Comparison of ENCODE assay signal across 8 cellular contexts in the genomic region with DNA sequence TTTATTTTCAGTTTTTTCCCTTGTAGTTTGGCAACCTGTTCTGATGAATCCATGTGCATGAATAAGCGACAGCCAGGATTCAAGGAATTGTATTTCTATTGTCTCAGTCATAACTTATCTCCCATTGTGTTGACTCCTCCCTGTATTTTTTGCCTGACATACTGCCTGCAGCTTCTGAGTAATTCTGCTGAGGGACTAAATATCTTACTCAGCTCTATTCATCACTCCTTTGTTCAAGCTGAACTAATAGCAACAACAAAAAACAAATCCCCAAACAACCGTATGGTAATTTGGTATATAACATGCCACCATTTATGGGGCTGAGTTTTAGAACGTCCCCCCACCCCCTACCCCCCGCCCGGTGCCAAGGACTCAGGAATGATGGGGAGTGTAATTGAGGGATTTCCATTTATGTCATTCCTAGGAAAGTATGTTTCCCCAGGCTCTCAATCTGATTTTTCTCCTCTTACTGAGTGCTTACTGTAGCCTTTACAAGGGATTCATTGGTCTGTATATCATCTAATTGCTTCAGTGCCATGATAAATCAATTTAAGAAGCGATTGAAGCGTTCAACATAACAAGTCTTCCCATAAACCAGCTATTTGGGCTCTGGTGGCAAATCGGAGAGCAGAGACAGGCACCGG. TPM values are rescaled to one million over a fixed set of nuclear protein-coding genes. Genes with fewer than 3 reads are reported as not detected.
DNase-seq lines count a peak whose midpoint lies in the region; ATAC-seq, FAIRE-seq and TF ChIP-seq lines count a peak whose summit lies in the region.

No MANE protein-coding gene starts in this region.

- no peak for TF ChIP-seq CTCF in pancreas (IDR thresholded peaks at IDR 0.05)

- DNase-seq in RPMI7951 (ENCODE audit: low read depth) (peak; percentile 35), pancreas (no peak), DMS53 treated with DMSO at 0.1 percent for 48 hours (lab: John Stamatoyannopoulos, UW; ENCODE audit: unreplicated experiment) (no peak), AML-193 (lab: John Stamatoyannopoulos, UW) (no peak)
- DNase-seq in stimulated activated CD4-positive, alpha-beta T cell treated with anti-CD3 and anti-CD28 coated beads, Interleukin-4, amount 100 ng/mL, for 24 hours = no peak

- intact Hi-C loops in pancreas (cut with DNase I) = loop anchor here in 1 of 3 donors (10.0 kb wide), 1 partner anchor 257 kb away; no protein-coding TSS in a partner anchor

- 19 to 21% methylated on average over 9 of the region's 9 CpGs for WGBS in pancreas, 2 donors

- no peaks in the 10 kb centered on the region for H3K9me3 ChIP-seq in pancreas

- peak overlapping the region in 3 of 4 donors; percentile 4 to 49 (median 42) for H3K4me3 ChIP-seq in pancreas

- ATAC-seq in GM19372 (IDR thresholded peaks at IDR 0.05; ENCODE audit: low read depth, unreplicated experiment) (peak; percentile 8), esophagus mucosa (peak; percentile 95), pancreas (peak in 3 of 4 donors; percentile 44 to 47 (median 46)), HG03565 (IDR thresholded peaks at IDR 0.05; ENCODE audit: unreplicated experiment) (no peak)

- no peak for FAIRE-seq in pancreas (lab: Jason Lieb, UNC)

- peaks cover 0 to 3% (median 0%) of the 10 kb centered on the region in 3 donors for H3K4me1 ChIP-seq in pancreas

- H3K27ac ChIP-seq in pancreas = peak overlapping the region in 1 of 4 donors; percentile 63

- no peaks in the 10 kb centered on the region for H3K27me3 ChIP-seq in pancreas

- no peaks in the 10 kb centered on the region for H3K36me3 ChIP-seq in pancreas

RNA-seq across cellular contexts. Expression of a gene that starts 40.9 kb away (rescaled TPM):
- total RNA-seq in RPMI7951 (2014; rRNA removed; shearing (Covaris generic)) = 138 and 183 TPM in 2 replicates
- 164 TPM for total RNA-seq in esophagus mucosa
- 100 to 1,000 TPM; 122 to 152 (median 130) TPM for total RNA-seq in pancreas
- polyA plus RNA-seq in pancreas = 100 to 1,000 TPM; 120 to 133 TPM

RNA-seq across cellular contexts. Expression of a gene that starts 55.6 kb away (rescaled TPM):
- 23.7 and 25.6 TPM in 2 replicates for total RNA-seq in RPMI7951 (2014; rRNA removed; shearing (Covaris generic))
- 15.3 TPM for total RNA-seq in esophagus mucosa
- 10 to 100 TPM in 3 of 6 donors, 1 to 10 TPM in 3; 7.5 to 14.2 (median 10.6) TPM for total RNA-seq in pancreas
- polyA plus RNA-seq in pancreas = 1 to 10 TPM; 5.7 to 7.7 TPM
